In the genomic region with DNA sequence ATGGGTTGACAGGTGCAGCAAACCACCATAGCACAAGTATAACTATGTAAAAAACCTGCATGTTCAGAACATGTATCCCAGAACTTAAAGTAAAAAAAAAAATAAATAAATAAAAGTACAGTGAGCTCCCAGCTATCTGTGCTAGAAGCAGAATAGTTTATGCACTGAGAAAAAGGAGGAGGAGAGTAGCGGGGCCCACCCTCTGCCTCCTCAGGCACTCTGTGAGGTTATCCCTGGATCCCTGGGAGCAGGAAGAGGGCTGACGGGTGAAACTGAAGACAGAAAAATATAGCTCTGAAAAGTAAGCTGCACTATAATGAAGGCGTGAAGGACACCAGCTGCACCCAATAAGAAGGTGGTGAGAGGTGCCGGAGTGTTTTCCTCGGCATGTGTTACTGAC, we compare ENCODE assay signal across 26 cellular contexts.
"Had no signal": no experiment of that assay in that cellular context is flagged by ENCODE, and none has a peak within 500 bp of the region (broad histone marks: within the 10 kb centered on the region; RNA-seq: fewer than 3 reads in every experiment).

No MANE protein-coding gene starts in this region.

- ATAC-seq: heart left ventricle; left lung; lower lobe of right lung; natural killer cell; pancreas; right lobe of liver; stimulated activated naive B cell treated with anti-CD40 and anti-IgM and Interleukin-4, amounts not matched to agents 10 μg/mL and 1 μg/mL and 100 μg/mL, for 72 hours had no signal

- DNase-seq: heart left ventricle; hypothalamus; islet precursor cell; kidney glomerular epithelial cell; left cardiac atrium; left lung; lower lobe of right lung; mammary epithelial cell; mesenchymal stem cell; naive B cell; natural killer cell; nucleus accumbens; pancreas; posterior cingulate gyrus; right lobe of liver; stimulated activated CD4-positive, alpha-beta T cell treated with anti-CD3 and anti-CD28 coated beads, Interleukin-12 subunit alpha, Interleukin-12 subunit beta, amount 100 ng/mL, for 4 hours; stimulated activated CD4-positive, alpha-beta T cell treated with anti-CD3 and anti-CD28 coated beads, Interleukin-15, amount 100 ng/mL, for 24 hours; stimulated activated CD4-positive, alpha-beta T cell treated with anti-CD3 and anti-CD28 coated beads, Interleukin-2, amount 100 ng/mL, for 24 hours; stimulated activated CD4-positive, alpha-beta T cell treated with anti-CD3 and anti-CD28 coated beads, Interleukin-4, amount 100 ng/mL, for 1 hour; stimulated activated naive B cell treated with anti-CD40 and anti-IgM and Interleukin-4, amounts not matched to agents 10 μg/mL and 1 μg/mL and 100 μg/mL, for 72 hours; substantia nigra; upper lobe of left lung had no signal

- H3K36me3 ChIP-seq: pancreas, prostate gland, vagina had no signal

- H3K27ac ChIP-seq: left lung, lower lobe of right lung, pancreas, prostate gland, right lobe of liver, skin epidermis, tibial nerve, upper lobe of left lung, vagina had no signal

- H3K9me3 ChIP-seq: heart left ventricle, left lung, lower lobe of right lung, pancreas, prostate gland, right lobe of liver, tibial nerve, upper lobe of left lung, vagina had no signal

- H3K4me1 ChIP-seq: pancreas, prostate gland, right lobe of liver had no signal

- H3K4me3 ChIP-seq: heart left ventricle, left lung, lower lobe of right lung, pancreas, prostate gland, right lobe of liver, skin epidermis, tibial nerve, upper lobe of left lung, vagina had no signal

- H3K27me3 ChIP-seq: heart left ventricle, left lung, pancreas, right lobe of liver, tibial nerve, upper lobe of left lung, vagina had no signal
